13 cellular contexts compared by ENCODE assay signal in the genomic region with DNA sequence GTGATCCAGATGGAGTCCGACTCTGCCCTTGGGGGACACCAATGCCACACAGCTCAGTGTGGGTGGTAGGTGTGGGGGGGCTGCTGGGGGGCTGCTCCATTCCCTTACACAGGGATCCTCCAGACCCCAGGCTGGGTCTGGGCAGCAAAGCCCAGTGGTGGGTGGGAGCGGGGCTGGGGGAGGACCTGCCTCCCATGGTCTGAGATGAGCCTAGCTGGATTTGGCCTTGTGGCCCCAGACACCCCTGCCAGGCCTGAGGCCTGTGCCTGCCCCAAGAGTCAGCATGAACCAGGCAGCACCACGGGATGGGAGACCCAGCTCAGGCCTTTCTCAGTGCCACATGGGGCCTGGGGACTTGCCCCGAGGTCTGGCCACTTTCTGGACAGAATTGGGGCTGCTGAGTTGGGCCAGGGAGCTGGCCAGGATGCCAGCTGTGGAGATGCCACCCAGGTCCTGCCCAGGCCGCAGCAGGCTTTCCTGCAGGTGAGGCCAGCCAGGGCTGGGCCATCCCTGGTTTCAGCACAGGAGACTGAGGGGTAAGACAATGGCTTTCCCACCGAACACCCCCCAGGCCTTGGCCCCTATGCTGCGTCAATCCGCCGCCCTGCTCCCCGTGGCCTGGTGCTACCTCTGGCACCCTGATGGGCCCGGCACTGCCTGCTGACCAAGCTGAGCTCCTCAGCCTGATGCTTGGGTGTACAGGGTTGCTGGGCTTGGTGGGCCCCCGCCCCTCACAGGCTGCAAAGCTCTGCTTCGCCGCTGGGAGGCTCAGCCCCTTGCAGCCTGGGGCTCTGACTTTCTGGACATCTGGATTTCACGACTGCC. TPM values are rescaled to one million over a fixed set of nuclear protein-coding genes. Genes with fewer than 3 reads are reported as not detected.
DNase-seq lines count a peak whose midpoint lies in the region; ATAC-seq, FAIRE-seq and TF ChIP-seq lines count a peak whose summit lies in the region.
"Had no signal": no experiment of that assay in that cellular context is flagged by ENCODE, and none has a peak within 500 bp of the region (broad histone marks: within the 10 kb centered on the region; RNA-seq: fewer than 3 reads in every experiment).

No MANE protein-coding gene starts in this region.

- peak overlapping the region; percentile 62 for H3K9ac ChIP-seq in HepG2 (ENCODE audit: insufficient read depth, low read depth, low read length)

- H3K4me2 ChIP-seq in HepG2 (ENCODE audit: low read depth, low read length): peak overlapping the region; percentile 69

- no peak for TF ChIP-seq POLR2A in HepG2 (IDR thresholded peaks at IDR 0.05; ENCODE audit: insufficient read depth in 1 of 2, low read depth in 2 of 2, low read length in 2 of 2)

- H3K4me1 ChIP-seq in cardiac muscle cell (ENCODE audit: low read depth) (no peaks in the 10 kb centered on the region), HepG2 (ENCODE audit: insufficient read depth, low read length) (peaks cover 100% of the 10 kb centered on the region)

- peak; percentile 42 for TF ChIP-seq CTCF in cardiac muscle cell (IDR thresholded peaks at IDR 0.05; ENCODE audit: low read depth, low read length)
- peak; percentile 68 for TF ChIP-seq CTCF in brain microvascular endothelial cell (IDR thresholded peaks at IDR 0.05; ENCODE audit: low read depth, low read length, missing control alignments)
- TF ChIP-seq CTCF in HepG2 (CRISPR knock-in tag; IDR thresholded peaks at IDR 0.05): peak; percentile 75

- no peak overlapping the region for H2AFZ ChIP-seq in HepG2 (ENCODE audit: low read length)

- in situ Hi-C loops in brain microvascular endothelial cell (cut with HindIII; ENCODE audit: low pct_ligation_motif_present, low sequenced_read_pairs): no loop called here
- in situ Hi-C loops in HepG2 (cut with HindIII; ENCODE audit: extremely low pct_ligation_motif_present, low pct_unique_long_range_greater_than_20kb): no loop called here

- no peak for DNase-seq in cardiac muscle cell (ENCODE audit: low read depth in 1 of 2, low spot score in 1 of 2)
- no peak for DNase-seq in Right ventricle myocardium inferior (ENCODE audit: missing footprints)
- DNase-seq in brain microvascular endothelial cell: no peak
- peak; percentile 50 for DNase-seq in HepG2 (ENCODE audit: low spot score)
- DNase-seq in NCI-H1694 treated with DMSO at 0.1 percent for 48 hours (lab: John Stamatoyannopoulos, UW): no peak
- no peak for DNase-seq in SW480 (ENCODE audit: low spot score)
- DNase-seq in Ammon's horn (ENCODE audit: low spot score): no peak
- DNase-seq in NCI-H2107 treated with DMSO at 0.1 percent for 48 hours (lab: John Stamatoyannopoulos, UW; ENCODE audit: unreplicated experiment): no peak
- DNase-seq: amniotic stem cell, hypothalamus, NCI-H187, retina had no signal

- H3K36me3 ChIP-seq in cardiac muscle cell (no peaks in the 10 kb centered on the region), brain microvascular endothelial cell (replicated peaks) (no peaks in the 10 kb centered on the region), HepG2 (replicated peaks in 1 of 2; ENCODE audit: control insufficient read depth in 1 of 2, insufficient read depth in 2 of 2, low read length in 2 of 2) (no peaks in the 10 kb centered on the region)
- H3K36me3 ChIP-seq: thyroid gland had no signal

- CTCF ChIA-PET in HepG2 (lab: Yijun Ruan, JAX; ENCODE audit: low intra/inter-chr PET ratio, low total read pairs): interaction anchor here (1.0 to 1.2 kb wide), 2 partner anchors 9 to 162 kb away, joined by 3 read pairs; no protein-coding TSS in a partner anchor

- POLR2A ChIA-PET in HepG2 (lab: Yijun Ruan, JAX): interaction anchor here (0.6 to 3.4 kb wide), 10 partner anchors 8 to 149 kb away, joined by 3 to 23 read pairs (median 5); a partner anchor contains a TSS

- H3K79me2 ChIP-seq in HepG2 (ENCODE audit: insufficient read depth, low read length): no peaks in the 10 kb centered on the region

- TF ChIP-seq EP300 in HepG2 (IDR thresholded peaks at IDR 0.05; ENCODE audit: low read depth in 2 of 2, low read length in 2 of 2): no peak
- TF ChIP-seq EP300 in HepG2 (CRISPR knock-in tag; IDR thresholded peaks at IDR 0.05; ENCODE audit: borderline replicate concordance): no peak

- BruUV-seq in HepG2 (replicated peaks; lab: Mats Ljungman, UMichigan): no TSS peak

- ATAC-seq in Right ventricle myocardium inferior (no peak), HepG2 (peak; percentile 39)

- 0 out of 2 replicates have a peak, but pooled peaks have one; percentile 49 for TF ChIP-seq RAD21 in HepG2 (CRISPR knock-in tag; IDR thresholded peaks at IDR 0.05)

- H3K9me3 ChIP-seq in cardiac muscle cell (ENCODE audit: low read depth) (no peaks in the 10 kb centered on the region), HepG2 (ENCODE audit: low read length) (no peaks in the 10 kb centered on the region)
- H3K9me3 ChIP-seq: thyroid gland had no signal

- 80% methylated on average over 2 of the region's 15 CpGs for WGBS in HepG2 (ENCODE audit: low lambda C conversion rate)

- peak; percentile 15 for FAIRE-seq in HepG2 (lab: Jason Lieb, UNC)

- H3K4me3 ChIP-seq in cardiac muscle cell (no peak overlapping the region), brain microvascular endothelial cell (ENCODE audit: low read depth, low read length) (no peak overlapping the region), HepG2 (replicated peaks in 1 of 3; ENCODE audit: insufficient read depth in 1 of 3, low read depth in 2 of 3, low read length in 3 of 3) (peak overlapping the region in 1 of 3 experiments; percentile 51; a peak in 1 of 6 replicates)
- H3K4me3 ChIP-seq: thyroid gland had no signal

- intact Hi-C loops in Right ventricle myocardium inferior (cut with DNase I): no loop called here
- intact Hi-C loops in HepG2 (cut with micrococcal nuclease; ENCODE audit: unreplicated experiment): no loop called here

- no peaks in the 10 kb centered on the region for H4K20me1 ChIP-seq in HepG2 (ENCODE audit: insufficient read depth, low read length)

- H3K27ac ChIP-seq in cardiac muscle cell (no peak overlapping the region), brain microvascular endothelial cell (no peak overlapping the region), HepG2 (ENCODE audit: extremely low read length, insufficient read depth, low read length) (peak overlapping the region; percentile 94)
- H3K27ac ChIP-seq: thyroid gland had no signal

- H3K27me3 ChIP-seq in cardiac muscle cell (no peaks in the 10 kb centered on the region), brain microvascular endothelial cell (replicated peaks) (no peaks in the 10 kb centered on the region), HepG2 (ENCODE audit: control insufficient read depth in 1 of 2, insufficient read depth in 2 of 2, low read length in 2 of 2) (no peaks in the 10 kb centered on the region)
- H3K27me3 ChIP-seq: thyroid gland had no signal

TF ChIP-seq in HepG2, 621 proteins besides CTCF, POLR2A, EP300 and RAD21 (continues in another document):
- TF ChIP-seq PCBP1 (IDR thresholded peaks at IDR 0.05; ENCODE audit: borderline replicate concordance, low read depth, low read length) (no peak), ZNF652 (CRISPR knock-in tag; IDR thresholded peaks at IDR 0.05; ENCODE audit: borderline replicate concordance, low read depth) (no peak)
- TF ChIP-seq, protein P1, sequence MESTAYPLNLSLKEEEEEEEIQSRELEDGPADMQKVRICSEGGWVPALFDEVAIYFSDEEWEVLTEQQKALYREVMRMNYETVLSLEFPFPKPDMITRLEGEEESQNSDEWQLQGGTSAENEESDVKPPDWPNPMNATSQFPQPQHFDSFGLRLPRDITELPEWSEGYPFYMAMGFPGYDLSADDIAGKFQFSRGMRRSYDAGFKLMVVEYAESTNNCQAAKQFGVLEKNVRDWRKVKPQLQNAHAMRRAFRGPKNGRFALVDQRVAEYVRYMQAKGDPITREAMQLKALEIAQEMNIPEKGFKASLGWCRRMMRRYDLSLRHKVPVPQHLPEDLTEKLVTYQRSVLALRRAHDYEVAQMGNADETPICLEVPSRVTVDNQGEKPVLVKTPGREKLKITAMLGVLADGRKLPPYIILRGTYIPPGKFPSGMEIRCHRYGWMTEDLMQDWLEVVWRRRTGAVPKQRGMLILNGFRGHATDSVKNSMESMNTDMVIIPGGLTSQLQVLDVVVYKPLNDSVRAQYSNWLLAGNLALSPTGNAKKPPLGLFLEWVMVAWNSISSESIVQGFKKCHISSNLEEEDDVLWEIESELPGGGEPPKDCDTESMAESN (CRISPR knock-in tag; conservative IDR thresholded peaks at IDR 0.05): no peak
- TF ChIP-seq, protein P2, sequence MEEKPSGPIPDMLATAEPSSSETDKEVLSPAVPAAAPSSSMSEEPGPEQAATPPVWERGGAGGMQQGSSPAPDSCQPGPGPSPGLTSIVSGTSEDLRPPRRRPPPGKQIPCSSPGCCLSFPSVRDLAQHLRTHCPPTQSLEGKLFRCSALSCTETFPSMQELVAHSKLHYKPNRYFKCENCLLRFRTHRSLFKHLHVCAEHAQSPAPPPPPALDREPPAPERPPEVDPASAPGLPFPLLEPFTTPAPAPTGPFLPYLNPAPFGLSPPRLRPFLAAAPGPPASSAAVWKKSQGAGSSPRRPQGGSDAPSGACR (CRISPR knock-in tag; IDR thresholded peaks at IDR 0.05): peak; percentile 25; the same call in 1 of the 2 replicates

RNA-seq across cellular contexts. Expression of a gene that starts 24.2 kb away (rescaled TPM):
- 21.1 and 22.3 TPM in 2 replicates for total RNA-seq in cardiac muscle cell
- polyA plus RNA-seq in cardiac muscle cell: 17.4 and 22.9 TPM in 2 replicates
- 17.5 TPM for total RNA-seq in Right ventricle myocardium inferior
- total RNA-seq in HepG2 (2016; rRNA removed; fragmentation: Illumina TruSeq; extraction: Trizol): 34.3 and 49.8 TPM in 2 replicates
- 13.2 and 14.7 TPM in 2 replicates for total RNA-seq in HepG2 (2016; cell fraction: cytosol; rRNA removed; fragmentation: Illumina TruSeq; extraction: Trizol; ENCODE audit: low read depth)
- 35.7 and 49.1 TPM in 2 replicates for total RNA-seq in HepG2 (2016; cell fraction: insoluble cytoplasmic fraction; rRNA removed; fragmentation: Illumina TruSeq; extraction: Trizol)
- total RNA-seq in HepG2 (2016; cell fraction: membrane; rRNA removed; fragmentation: Illumina TruSeq; extraction: Trizol): 37.6 and 38.8 TPM in 2 replicates
- total RNA-seq in HepG2 (2016; cell fraction: nucleus; rRNA removed; fragmentation: Illumina TruSeq; extraction: Trizol): 24.5 and 24.7 TPM in 2 replicates
- polyA plus RNA-seq in HepG2 (2011; rRNA removed): 25.7 and 26.6 TPM in 2 replicates
- polyA plus RNA-seq in HepG2 (2011; cell fraction: cytosol; rRNA removed): 16.9 and 25.6 TPM in 2 replicates
- polyA plus RNA-seq in HepG2 (2011; cell fraction: nucleus; rRNA removed): 11.7 and 17.0 TPM in 2 replicates
- polyA plus RNA-seq in HepG2 (2012): 34.2 and 46.3 TPM in 2 replicates
- polyA plus RNA-seq in HepG2 (2016; cell fraction: cytosol; fragmentation: Illumina TruSeq; extraction: Trizol; ENCODE audit: low read depth): 13.2 and 15.5 TPM in 2 replicates
- 44.3 and 47.4 TPM in 2 replicates for polyA plus RNA-seq in HepG2 (2016; cell fraction: insoluble cytoplasmic fraction; fragmentation: Illumina TruSeq; extraction: Trizol; ENCODE audit: low read depth)
- 25.6 and 28.0 TPM in 2 replicates for polyA plus RNA-seq in HepG2 (2016; cell fraction: membrane; fragmentation: Illumina TruSeq; extraction: Trizol; ENCODE audit: low read depth)
- polyA plus RNA-seq in HepG2 (2016; cell fraction: nucleus; fragmentation: Illumina TruSeq; extraction: Trizol; ENCODE audit: insufficient read depth, low read depth): 30.5 and 35.3 TPM in 2 replicates
- 14.6 and 15.2 TPM in 2 replicates for polyA minus RNA-seq in HepG2 (2011; rRNA and poly(A)+ RNA removed; ENCODE audit: low replicate concordance)
- 18.9 and 25.7 TPM in 2 replicates for polyA minus RNA-seq in HepG2 (2011; cell fraction: cytosol; rRNA and poly(A)+ RNA removed)
- polyA minus RNA-seq in HepG2 (2011; cell fraction: nucleus; rRNA and poly(A)+ RNA removed): 26.3 and 34.8 TPM in 2 replicates
